8 cellular contexts compared by ENCODE assay signal in the genomic region with DNA sequence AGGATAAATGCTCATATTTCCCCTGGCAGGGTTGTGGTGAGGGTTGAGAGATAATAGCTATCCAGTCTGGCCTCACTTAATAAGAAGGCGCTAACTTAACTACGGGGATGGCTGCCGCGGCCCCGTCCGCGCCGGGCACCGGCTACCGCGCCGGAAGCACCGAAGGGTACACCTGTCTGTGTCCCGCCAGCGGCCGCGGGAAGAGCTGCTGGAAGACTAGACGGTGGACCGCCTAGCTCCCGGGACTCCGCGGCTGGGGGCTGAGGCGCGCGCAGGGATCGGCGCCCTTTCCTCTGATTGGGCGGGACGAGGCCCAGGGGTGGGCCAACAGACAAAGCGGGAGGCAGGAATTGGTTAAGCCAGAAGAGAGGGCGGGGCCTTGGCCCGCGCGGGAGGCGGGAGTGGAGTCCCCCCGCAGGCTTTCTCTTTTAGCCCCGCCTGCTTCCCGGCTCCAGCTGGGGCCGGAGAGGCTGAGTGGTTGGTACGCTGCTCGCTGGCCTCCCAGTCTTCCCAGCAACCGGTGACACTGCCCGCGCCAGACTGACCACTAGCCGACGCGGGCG. TPM values are rescaled to one million over a fixed set of nuclear protein-coding genes. Genes with fewer than 3 reads are reported as not detected.
DNase-seq lines count a peak whose midpoint lies in the region; ATAC-seq and TF ChIP-seq lines count a peak whose summit lies in the region.

Gene ZNF672 (plus strand): TSS at position 431 of the 563 bp plus-strand sequence. CDS start 9,051 bp downstream, outside the sequence.

- DNase-seq in ELR (ENCODE audit: low read depth) (peak; percentile 98), H7 (peak; percentile 99), RWPE2 (ENCODE audit: low spot score) (peak; percentile 93), fibroblast of lung (ENCODE audit: low read depth in 2 of 2) (peak; percentile 96 to 97), natural killer cell (peak; percentile 92)
- DNase-seq in stimulated activated naive CD4-positive, alpha-beta T cell (lab: John Stamatoyannopoulos, UW), result peak; percentile 86 to 94 (median 90)

- H3K4me1 ChIP-seq in Loucy (ENCODE audit: insufficient read depth, low read length, poor library complexity, severe bottlenecking) (peaks cover 63% of the 10 kb centered on the region), RWPE2 (ENCODE audit: insufficient read depth, poor library complexity, severe bottlenecking) (peaks cover 10% of the 10 kb centered on the region), fibroblast of lung (ENCODE audit: control insufficient read depth, extremely low read depth, insufficient read depth, low read length) (peaks cover 11% of the 10 kb centered on the region)

- no peaks in the 10 kb centered on the region for H3K27me3 Mint-ChIP-seq in activated T-helper 17 cell treated with anti-CD3 and anti-CD28 coated beads, Interleukin-2, amount 50 U/mL, for 72 hours
- peaks cover 5% of the 10 kb centered on the region in 2 donors for H3K27me3 Mint-ChIP-seq in natural killer cell (ENCODE audit: low read depth in 2 of 2)

- H3K4me2 ChIP-seq in Loucy (ENCODE audit: low read depth, low read length, poor library complexity, severe bottlenecking) (peak within 1 kb of the TSS; percentile 96), fibroblast of lung (ENCODE audit: extremely low read depth, insufficient read depth, low read length) (peak within 1 kb of the TSS; percentile 78)

- H2AFZ ChIP-seq in Loucy (ENCODE audit: low read length) (peak within 1 kb of the TSS; percentile 78), fibroblast of lung (ENCODE audit: low read length) (peak within 1 kb of the TSS; percentile 86)

- H3K9me3 Mint-ChIP-seq in activated T-helper 17 cell treated with anti-CD3 and anti-CD28 coated beads, Interleukin-2, amount 50 U/mL, for 72 hours, result no peaks in the 10 kb centered on the region
- no peaks in the 10 kb centered on the region for H3K9me3 Mint-ChIP-seq in natural killer cell

- peaks cover 8% of the 10 kb centered on the region for H3K36me3 Mint-ChIP-seq in activated T-helper 17 cell treated with anti-CD3 and anti-CD28 coated beads, Interleukin-2, amount 50 U/mL, for 72 hours (ENCODE audit: low read depth)
- no peaks in the 10 kb centered on the region for H3K36me3 Mint-ChIP-seq in natural killer cell

- TF ChIP-seq CTCF in Loucy (conservative IDR thresholded peaks at IDR 0.05; ENCODE audit: low read length), result no peak
- TF ChIP-seq CTCF in RWPE2 (IDR thresholded peaks at IDR 0.05; ENCODE audit: poor library complexity, severe bottlenecking), result no peak
- no peak for TF ChIP-seq CTCF in fibroblast of lung (conservative IDR thresholded peaks at IDR 0.05 in 1 of 2, IDR thresholded peaks at IDR 0.05 in 1 of 2; ENCODE audit: low read depth in 1 of 2, low read length in 2 of 2)
- no peak for TF ChIP-seq CTCF in natural killer cell (IDR thresholded peaks at IDR 0.05)

- H3K4me3 ChIP-seq in H7 (ENCODE audit: insufficient read depth, low read depth, low read length), result peak within 1 kb of the TSS; percentile 100
- peak within 1 kb of the TSS; percentile 84 for H3K4me3 ChIP-seq in Loucy (ENCODE audit: low read length, poor library complexity, severe bottlenecking)
- H3K4me3 ChIP-seq in RWPE2 (ENCODE audit: severe bottlenecking), result peak within 1 kb of the TSS; percentile 81
- peak within 1 kb of the TSS; percentile 84 to 91 (median 86) for H3K4me3 ChIP-seq in fibroblast of lung (replicated peaks in 1 of 4; ENCODE audit: control extremely low read depth in 1 of 4, insufficient read depth in 1 of 4, low read depth in 3 of 4, low read length in 4 of 4)

- peak; percentile 82 for ATAC-seq in RWPE2 (ENCODE audit: low read depth)
- peak; percentile 86 for ATAC-seq in activated T-helper 17 cell treated with anti-CD3 and anti-CD28 coated beads, Interleukin-2, amount 50 U/mL, for 72 hours (replicated peaks)
- ATAC-seq in natural killer cell, result peak; percentile 80 to 93 (median 80)

- H3K9me3 ChIP-seq in Loucy (ENCODE audit: insufficient read depth, low read depth, low read length) (no peaks in the 10 kb centered on the region), RWPE2 (ENCODE audit: severe bottlenecking) (no peaks in the 10 kb centered on the region), fibroblast of lung (ENCODE audit: control insufficient read depth, insufficient read depth, low read depth, low read length) (no peaks in the 10 kb centered on the region)

- peaks cover 11% of the 10 kb centered on the region for H3K4me1 Mint-ChIP-seq in activated T-helper 17 cell treated with anti-CD3 and anti-CD28 coated beads, Interleukin-2, amount 50 U/mL, for 72 hours
- H3K4me1 Mint-ChIP-seq in natural killer cell, result peaks cover 10 to 27% of the 10 kb centered on the region in 2 donors

- peak within 1 kb of the TSS; percentile 98 for H3K9ac ChIP-seq in Loucy (ENCODE audit: low read depth, low read length, poor library complexity, severe bottlenecking)
- H3K9ac ChIP-seq in fibroblast of lung (ENCODE audit: insufficient read depth, low read length), result peak within 1 kb of the TSS; percentile 99

- H3K27ac ChIP-seq in RWPE2 (ENCODE audit: poor library complexity, severe bottlenecking), result peak within 1 kb of the TSS; percentile 77
- H3K27ac ChIP-seq in fibroblast of lung (ENCODE audit: insufficient read depth, low read length), result peak within 1 kb of the TSS; percentile 99

- no peaks in the 10 kb centered on the region for H3F3A ChIP-seq in Loucy (ENCODE audit: low read depth)

- H3K27me3 ChIP-seq in H7 (ENCODE audit: control insufficient read depth, insufficient read depth, low read length), result peaks cover 2% of the 10 kb centered on the region; the same call in 1 of the 2 replicates
- no peaks in the 10 kb centered on the region for H3K27me3 ChIP-seq in Loucy (ENCODE audit: insufficient read depth, low read length, poor library complexity, severe bottlenecking)
- no peaks in the 10 kb centered on the region for H3K27me3 ChIP-seq in RWPE2 (ENCODE audit: insufficient read depth, poor library complexity, severe bottlenecking)
- H3K27me3 ChIP-seq in fibroblast of lung (ENCODE audit: control insufficient read depth, insufficient read depth, low read length), result no peaks in the 10 kb centered on the region

- H3K27ac Mint-ChIP-seq in activated T-helper 17 cell treated with anti-CD3 and anti-CD28 coated beads, Interleukin-2, amount 50 U/mL, for 72 hours, result peak within 1 kb of the TSS; percentile 90
- H3K27ac Mint-ChIP-seq in natural killer cell, result no peak within 1 kb of the TSS

- no peaks in the 10 kb centered on the region for H3K9me2 ChIP-seq in Loucy (replicated peaks; ENCODE audit: low read depth, low read length)

- H3K79me2 ChIP-seq in Loucy (ENCODE audit: insufficient read depth, low read length), result peaks cover 40% of the 10 kb centered on the region
- peaks cover 20% of the 10 kb centered on the region for H3K79me2 ChIP-seq in fibroblast of lung (ENCODE audit: control insufficient read depth, insufficient read depth, low read length)

- no peak within 1 kb of the TSS for H3K4me3 Mint-ChIP-seq in activated T-helper 17 cell treated with anti-CD3 and anti-CD28 coated beads, Interleukin-2, amount 50 U/mL, for 72 hours
- H3K4me3 Mint-ChIP-seq in natural killer cell, result no peak within 1 kb of the TSS

- H3K36me3 ChIP-seq in H7 (replicated peaks; ENCODE audit: control insufficient read depth, insufficient read depth, low read length) (no peaks in the 10 kb centered on the region), Loucy (ENCODE audit: insufficient read depth, low read length) (no peaks in the 10 kb centered on the region), RWPE2 (ENCODE audit: low read depth) (no peaks in the 10 kb centered on the region), fibroblast of lung (ENCODE audit: control insufficient read depth, insufficient read depth, low read length) (no peaks in the 10 kb centered on the region)

- no peaks in the 10 kb centered on the region for H4K20me1 ChIP-seq in Loucy (ENCODE audit: insufficient read depth, low read length, poor library complexity, severe bottlenecking)
- H4K20me1 ChIP-seq in fibroblast of lung (ENCODE audit: control insufficient read depth, extremely low read depth, insufficient read depth, low read length), result no peaks in the 10 kb centered on the region

- intact Hi-C loops in natural killer cell (cut with micrococcal nuclease), result loop anchor here (1.0 kb wide), 4 partner anchors 12 to 68 kb away; partner anchors contain the start of gene PGBD2

RNA-seq across cellular contexts. Expression of gene ZNF672, which starts in this region (rescaled TPM):
- total RNA-seq in H7 (2014; rRNA removed; shearing (Covaris generic)), result 56.0 and 59.5 TPM in 2 replicates
- 10 to 100 TPM; 36.1 to 38.8 TPM for total RNA-seq in activated T-helper 17 cell treated with anti-CD3 and anti-CD28 coated beads, Interleukin-2, amount 50 U/mL, for 72 hours
- 11.6 and 15.5 TPM in 2 replicates for total RNA-seq in fibroblast of lung
- 10.3 and 13.8 TPM in 2 replicates for polyA plus RNA-seq in fibroblast of lung
- polyA plus RNA-seq in fibroblast of lung (2012), result 8.4 and 11.0 TPM in 2 replicates
- polyA minus RNA-seq in fibroblast of lung (ENCODE audit: low replicate concordance), result 25.9 and 49.4 TPM in 2 replicates
- 10 to 100 TPM; 29.0 to 41.8 (median 38.7) TPM for total RNA-seq in natural killer cell

Comparison
In these comparisons a context has a peak if more than half of its experiments do, and no peak if none do; other contexts are left out.
1. Peak in every context shown above with its lines: DNase-seq, ATAC-seq, H3K4me3 ChIP-seq and H3K27ac ChIP-seq.